8 cellular contexts compared by ENCODE assay signal in the genomic region with DNA sequence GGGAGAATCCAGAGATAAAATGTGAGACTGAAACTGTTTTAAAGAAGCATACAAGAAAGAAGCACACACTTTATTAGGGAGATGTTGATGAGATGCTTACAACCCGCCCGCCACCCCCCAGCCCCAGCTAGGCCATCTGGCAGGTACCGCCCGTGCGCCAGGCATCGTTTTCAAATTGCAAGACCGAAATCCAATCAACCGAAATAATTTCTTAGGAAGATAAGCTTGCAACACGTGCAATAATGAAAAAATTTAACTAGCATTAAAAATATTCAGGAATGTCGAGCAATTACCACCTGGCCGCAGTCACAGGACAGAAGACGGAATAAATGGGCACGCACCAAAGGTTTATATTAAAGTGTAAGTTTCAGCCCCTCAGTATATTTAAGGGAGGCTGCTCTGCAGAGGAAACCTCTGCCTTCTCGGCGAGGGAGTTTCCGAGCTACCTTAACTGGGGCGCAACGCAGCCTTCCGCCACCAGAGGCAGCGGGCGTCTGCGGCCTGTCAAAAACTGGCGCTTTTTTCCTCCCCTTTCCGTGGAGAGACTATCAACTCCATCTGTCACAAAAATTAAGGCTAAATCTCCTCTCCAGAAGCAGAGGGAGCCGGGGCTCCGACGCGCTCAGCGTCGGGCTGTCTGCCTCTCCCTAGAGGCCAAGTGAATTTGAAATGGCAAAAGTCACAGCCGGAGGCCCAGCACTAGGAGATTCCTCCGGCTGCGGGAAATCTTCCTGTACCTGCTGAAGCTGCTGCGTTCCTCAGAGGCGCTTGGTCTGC. TPM values are rescaled to one million over a fixed set of nuclear protein-coding genes. Genes with fewer than 3 reads are reported as not detected.
A peak's percentile ranks its signal among the peaks of the same experiment; 100 is the strongest.
DNase-seq lines count a peak whose midpoint lies in the region; ATAC-seq, FAIRE-seq and TF ChIP-seq lines count a peak whose summit lies in the region.

No MANE protein-coding gene starts in this region.

- H3K4me1 ChIP-seq in ovary (ENCODE audit: insufficient read depth): peaks cover 2% of the 10 kb centered on the region
- H3K4me1 ChIP-seq in thymus (ENCODE audit: control insufficient read depth, insufficient read depth, low read length): peaks cover 7% of the 10 kb centered on the region

- ATAC-seq in GM21423 (IDR thresholded peaks at IDR 0.05; ENCODE audit: unreplicated experiment) (peak; percentile 69), Right ventricle myocardium inferior (peak; percentile 69)

- H3K9me3 ChIP-seq in SK-N-MC (ENCODE audit: low read depth, low read length): no peaks in the 10 kb centered on the region; the same call in 1 of the 2 replicates
- H3K9me3 ChIP-seq in ovary: no peaks in the 10 kb centered on the region
- H3K9me3 ChIP-seq in thymus (ENCODE audit: control insufficient read depth): peaks cover 1% of the 10 kb centered on the region

- H3K27ac ChIP-seq in SK-N-MC (peak overlapping the region; percentile 93), ovary (peak overlapping the region; percentile 10 to 95), thymus (ENCODE audit: low read depth) (peak overlapping the region; percentile 6)

- H3K36me3 Mint-ChIP-seq in activated naive CD8-positive, alpha-beta T cell: peaks cover 3% of the 10 kb centered on the region

- WGBS in ovary, 3 donors: 0 to 1% (median 1%) methylated on average over 35 of the region's 35 CpGs
- 2% methylated on average over 35 of the region's 35 CpGs for WGBS in thymus

- TF ChIP-seq CTCF in D721Med (IDR thresholded peaks at IDR 0.05; ENCODE audit: insufficient read depth, missing control alignments) (peak; percentile 45), ovary (IDR thresholded peaks at IDR 0.05) (peak; percentile 75 to 94 (median 89))

- DNase-seq in D721Med (ENCODE audit: insufficient read length, low spot score): no peak
- DNase-seq in HUDEP-2 (lab: John Stamatoyannopoulos, UW; ENCODE audit: unreplicated experiment in 76 of 76): peak in 61 of 76 experiments; percentile 6 to 68 (median 43)
- DNase-seq in SK-N-MC (ENCODE audit: low read depth, low spot score): peak; percentile 69
- DNase-seq in Right ventricle myocardium inferior (ENCODE audit: missing footprints): peak; percentile 89
- peak; percentile 71 to 85 (median 82) for DNase-seq in ovary

- FAIRE-seq in D721Med (lab: Jason Lieb, UNC): no peak

- no peak for TF ChIP-seq POLR2A in ovary (IDR thresholded peaks at IDR 0.05)

- peaks cover 16% of the 10 kb centered on the region for H3K27me3 Mint-ChIP-seq in activated naive CD8-positive, alpha-beta T cell

- TF ChIP-seq EP300 in ovary (IDR thresholded peaks at IDR 0.05): no peak

- peaks cover 26% of the 10 kb centered on the region for H3K36me3 ChIP-seq in SK-N-MC (ENCODE audit: insufficient read depth, low read length)
- H3K36me3 ChIP-seq in ovary: no peaks in the 10 kb centered on the region
- no peaks in the 10 kb centered on the region for H3K36me3 ChIP-seq in thymus (ENCODE audit: control insufficient read depth, insufficient read depth)

- intact Hi-C loops in Right ventricle myocardium inferior (cut with DNase I): loop anchor here (5.0 to 10.0 kb wide), 4 partner anchors 111 to 464 kb away; no protein-coding TSS in a partner anchor
- intact Hi-C loops in ovary (cut with DNase I): loop anchor here in 3 of 4 donors (5.0 to 10.0 kb wide), 6 partner anchors 116 to 461 kb away; no protein-coding TSS in a partner anchor

- no peaks in the 10 kb centered on the region for H3K27me3 ChIP-seq in ovary
- H3K27me3 ChIP-seq in thymus (ENCODE audit: control insufficient read depth, insufficient read depth): peaks cover 23% of the 10 kb centered on the region

- H3K4me3 Mint-ChIP-seq in activated naive CD8-positive, alpha-beta T cell: peak overlapping the region; percentile 87

- no peaks in the 10 kb centered on the region for H3K9me3 Mint-ChIP-seq in activated naive CD8-positive, alpha-beta T cell (ENCODE audit: low read depth)

- H3K4me1 Mint-ChIP-seq in activated naive CD8-positive, alpha-beta T cell (ENCODE audit: low read depth): peaks cover 21% of the 10 kb centered on the region

- H3K27ac Mint-ChIP-seq in activated naive CD8-positive, alpha-beta T cell: no peak overlapping the region

- H3K9ac ChIP-seq in SK-N-MC (ENCODE audit: insufficient read length): peak overlapping the region; percentile 71

- H3K4me3 ChIP-seq in SK-N-MC (peak overlapping the region; percentile 99), ovary (peak overlapping the region; percentile 65), thymus (ENCODE audit: low read length) (peak overlapping the region; percentile 61)

RNA-seq across cellular contexts. Expression of a gene that starts 1.0 kb away (rescaled TPM):
- total RNA-seq in Right ventricle myocardium inferior: 22.3 TPM
- 100 to 1,000 TPM in 2 of 7 donors, 10 to 100 TPM in 5; 41.6 to 251 (median 82.3) TPM for total RNA-seq in ovary
- polyA plus RNA-seq in ovary: 10 to 100 TPM; 30.9 to 71.4 TPM
- 64.3 TPM for polyA plus RNA-seq in thymus

Comparison
In these comparisons a context has a peak if more than half of its experiments do, and no peak if none do; other contexts are left out.
1. H3K27ac ChIP-seq: peak in every context shown above with its lines; median percentile 93 in SK-N-MC; 52 in ovary; 6 in thymus.